ENCODE assay signal across 1 cellular context in genomic region chr6:27059621-27060425, GRCh38.
TF ChIP-seq lines count a peak whose summit lies in the region.

No MANE protein-coding gene starts in this region.

TF ChIP-seq in K562, 482 proteins besides CTCF, POLR2A, EP300 and RAD21 (continued from another document):
- TF ChIP-seq, protein P1, sequence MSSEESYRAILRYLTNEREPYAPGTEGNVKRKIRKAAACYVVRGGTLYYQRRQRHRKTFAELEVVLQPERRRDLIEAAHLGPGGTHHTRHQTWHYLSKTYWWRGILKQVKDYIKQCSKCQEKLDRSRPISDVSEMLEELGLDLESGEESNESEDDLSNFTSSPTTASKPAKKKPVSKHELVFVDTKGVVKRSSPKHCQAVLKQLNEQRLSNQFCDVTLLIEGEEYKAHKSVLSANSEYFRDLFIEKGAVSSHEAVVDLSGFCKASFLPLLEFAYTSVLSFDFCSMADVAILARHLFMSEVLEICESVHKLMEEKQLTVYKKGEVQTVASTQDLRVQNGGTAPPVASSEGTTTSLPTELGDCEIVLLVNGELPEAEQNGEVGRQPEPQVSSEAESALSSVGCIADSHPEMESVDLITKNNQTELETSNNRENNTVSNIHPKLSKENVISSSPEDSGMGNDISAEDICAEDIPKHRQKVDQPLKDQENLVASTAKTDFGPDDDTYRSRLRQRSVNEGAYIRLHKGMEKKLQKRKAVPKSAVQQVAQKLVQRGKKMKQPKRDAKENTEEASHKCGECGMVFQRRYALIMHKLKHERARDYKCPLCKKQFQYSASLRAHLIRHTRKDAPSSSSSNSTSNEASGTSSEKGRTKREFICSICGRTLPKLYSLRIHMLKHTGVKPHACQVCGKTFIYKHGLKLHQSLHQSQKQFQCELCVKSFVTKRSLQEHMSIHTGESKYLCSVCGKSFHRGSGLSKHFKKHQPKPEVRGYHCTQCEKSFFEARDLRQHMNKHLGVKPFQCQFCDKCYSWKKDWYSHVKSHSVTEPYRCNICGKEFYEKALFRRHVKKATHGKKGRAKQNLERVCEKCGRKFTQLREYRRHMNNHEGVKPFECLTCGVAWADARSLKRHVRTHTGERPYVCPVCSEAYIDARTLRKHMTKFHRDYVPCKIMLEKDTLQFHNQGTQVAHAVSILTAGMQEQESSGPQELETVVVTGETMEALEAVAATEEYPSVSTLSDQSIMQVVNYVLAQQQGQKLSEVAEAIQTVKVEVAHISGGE (CRISPR knock-in tag; IDR thresholded peaks at IDR 0.05): peak in 1 of 3 experiments; percentile 55; a peak in 1 of 6 replicates
- TF ChIP-seq NR2F6 (CRISPR knock-in tag; IDR thresholded peaks at IDR 0.05) (0 out of 2 replicates have a peak, but pooled peaks have one; percentile 48), NFE2L1 (tag; IDR thresholded peaks at IDR 0.05; ENCODE audit: borderline replicate concordance, low read depth) (peak; percentile 78), SMAD3 (CRISPR knock-in tag; conservative IDR thresholded peaks at IDR 0.05) (peak; percentile 89), NFIC (IDR thresholded peaks at IDR 0.05) (peak; percentile 33; the same call in 1 of the 2 replicates), EP400 (IDR thresholded peaks at IDR 0.05) (no peak), ZNF41 (CRISPR knock-in tag; conservative IDR thresholded peaks at IDR 0.05) (peak; percentile 89), ZNF408 (CRISPR knock-in tag; IDR thresholded peaks at IDR 0.05; ENCODE audit: low read depth) (no peak), PTTG1 (tag; IDR thresholded peaks at IDR 0.05; ENCODE audit: low read depth) (peak; percentile 91), ZBED1 (IDR thresholded peaks at IDR 0.05) (no peak), MAFK (IDR thresholded peaks at IDR 0.05; ENCODE audit: low read length) (peak; percentile 52; the same call in 1 of the 2 replicates), ZNF589 (CRISPR knock-in tag; IDR thresholded peaks at IDR 0.05; ENCODE audit: low read depth) (0 out of 2 replicates have a peak, but pooled peaks have one; percentile 48), ARNT (IDR thresholded peaks at IDR 0.05) (no peak), ZBTB33 (CRISPR knock-in tag; IDR thresholded peaks at IDR 0.05) (no peak), ZNF197 (CRISPR knock-in tag; IDR thresholded peaks at IDR 0.05; ENCODE audit: low read depth) (0 out of 2 replicates have a peak, but pooled peaks have one; percentile 55), TEAD2 (tag; IDR thresholded peaks at IDR 0.05) (peak; percentile 61; the same call in 1 of the 2 replicates), ZKSCAN8 (CRISPR knock-in tag; IDR thresholded peaks at IDR 0.05) (peak; percentile 33; the same call in 1 of the 2 replicates), DDX20 (tag; IDR thresholded peaks at IDR 0.05; ENCODE audit: low read depth) (peak; percentile 91), PYGO2 (tag; IDR thresholded peaks at IDR 0.05) (peak; percentile 86), SMAD4 (CRISPR knock-in tag; conservative IDR thresholded peaks at IDR 0.05) (peak; percentile 91), ZNF175 (CRISPR knock-in tag; IDR thresholded peaks at IDR 0.05; ENCODE audit: low read depth) (peak; percentile 88), PTRF (tag; IDR thresholded peaks at IDR 0.05) (peak; percentile 88), ID3 (CRISPR knock-in tag; IDR thresholded peaks at IDR 0.05) (peak; percentile 77; the same call in 1 of the 2 replicates), ID3 (tag; IDR thresholded peaks at IDR 0.05) (peak; percentile 94), PCBP1 (IDR thresholded peaks at IDR 0.05; ENCODE audit: low read depth, low read length, poor library complexity, severe bottlenecking) (no peak), RHOXF2B (CRISPR knock-in tag; conservative IDR thresholded peaks at IDR 0.05) (0 out of 2 replicates have a peak, but pooled peaks have one; percentile 22), ZNF395 (CRISPR knock-in tag; IDR thresholded peaks at IDR 0.05) (peak; percentile 85), ATF1 (CRISPR knock-in tag; IDR thresholded peaks at IDR 0.05) (no peak), ATF1 (tag; IDR thresholded peaks at IDR 0.05) (peak; percentile 17; the same call in 1 of the 2 replicates), ZNF239 (CRISPR knock-in tag; IDR thresholded peaks at IDR 0.05) (peak; percentile 80), BACH1 (tag; IDR thresholded peaks at IDR 0.05) (peak; percentile 84), GABPA (tag; conservative IDR thresholded peaks at IDR 0.05; ENCODE audit: low read depth) (no peak), NFE2 (IDR thresholded peaks at IDR 0.05; ENCODE audit: low read depth) (peak; percentile 83), ZNF24 (IDR thresholded peaks at IDR 0.05) (no peak), ZNF584 (CRISPR knock-in tag; IDR thresholded peaks at IDR 0.05; ENCODE audit: low read depth) (peak; percentile 80), MIER1 (IDR thresholded peaks at IDR 0.05; ENCODE audit: low read depth) (no peak), C11orf30 (IDR thresholded peaks at IDR 0.05; ENCODE audit: low read depth) (peak; percentile 55), ZNF644 (tag; IDR thresholded peaks at IDR 0.05; ENCODE audit: low read depth) (peak; percentile 89), JUND (IDR thresholded peaks at IDR 0.05; ENCODE audit: borderline replicate concordance, low read depth, low read length) (no peak), JUND (tag; IDR thresholded peaks at IDR 0.05; ENCODE audit: borderline replicate concordance, low read depth, low read length) (peak; percentile 52; the same call in 1 of the 3 replicates)
- TF ChIP-seq, protein P2, sequence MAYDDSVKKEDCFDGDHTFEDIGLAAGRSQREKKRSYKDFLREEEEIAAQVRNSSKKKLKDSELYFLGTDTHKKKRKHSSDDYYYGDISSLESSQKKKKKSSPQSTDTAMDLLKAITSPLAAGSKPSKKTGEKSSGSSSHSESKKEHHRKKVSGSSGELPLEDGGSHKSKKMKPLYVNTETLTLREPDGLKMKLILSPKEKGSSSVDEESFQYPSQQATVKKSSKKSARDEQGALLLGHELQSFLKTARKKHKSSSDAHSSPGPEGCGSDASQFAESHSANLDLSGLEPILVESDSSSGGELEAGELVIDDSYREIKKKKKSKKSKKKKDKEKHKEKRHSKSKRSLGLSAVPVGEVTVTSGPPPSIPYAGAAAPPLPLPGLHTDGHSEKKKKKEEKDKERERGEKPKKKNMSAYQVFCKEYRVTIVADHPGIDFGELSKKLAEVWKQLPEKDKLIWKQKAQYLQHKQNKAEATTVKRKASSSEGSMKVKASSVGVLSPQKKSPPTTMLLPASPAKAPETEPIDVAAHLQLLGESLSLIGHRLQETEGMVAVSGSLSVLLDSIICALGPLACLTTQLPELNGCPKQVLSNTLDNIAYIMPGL (CRISPR knock-in tag; IDR thresholded peaks at IDR 0.05): no peak
- TF ChIP-seq, protein P3, sequence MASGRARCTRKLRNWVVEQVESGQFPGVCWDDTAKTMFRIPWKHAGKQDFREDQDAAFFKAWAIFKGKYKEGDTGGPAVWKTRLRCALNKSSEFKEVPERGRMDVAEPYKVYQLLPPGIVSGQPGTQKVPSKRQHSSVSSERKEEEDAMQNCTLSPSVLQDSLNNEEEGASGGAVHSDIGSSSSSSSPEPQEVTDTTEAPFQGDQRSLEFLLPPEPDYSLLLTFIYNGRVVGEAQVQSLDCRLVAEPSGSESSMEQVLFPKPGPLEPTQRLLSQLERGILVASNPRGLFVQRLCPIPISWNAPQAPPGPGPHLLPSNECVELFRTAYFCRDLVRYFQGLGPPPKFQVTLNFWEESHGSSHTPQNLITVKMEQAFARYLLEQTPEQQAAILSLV (tag; IDR thresholded peaks at IDR 0.05): peak; percentile 81
